8 cellular contexts compared by ENCODE assay signal in the genomic region with DNA sequence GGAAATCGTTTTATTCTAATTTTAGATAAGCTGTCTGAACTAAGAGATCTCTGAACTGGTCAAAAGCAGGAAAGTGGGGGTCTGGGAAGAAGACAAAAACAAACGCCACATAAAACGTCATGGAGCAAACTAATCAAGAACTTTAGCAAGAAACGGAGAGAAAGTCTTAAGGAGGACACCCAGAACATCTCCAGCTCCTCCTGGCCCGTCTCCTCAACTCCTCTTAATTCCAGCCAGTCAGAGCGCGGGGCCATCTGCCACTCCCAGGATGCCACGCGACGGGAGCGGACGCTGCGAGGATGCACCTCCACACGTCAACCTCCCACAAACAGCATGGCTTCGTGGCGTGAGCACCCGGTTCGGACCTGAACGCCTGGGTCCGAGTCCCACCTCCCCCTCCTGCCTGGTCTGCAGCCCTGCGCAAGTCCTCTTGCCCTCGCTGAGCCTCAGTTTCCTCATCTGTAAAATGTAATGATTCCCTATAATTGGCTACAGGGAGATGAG. TPM values are rescaled to one million over a fixed set of nuclear protein-coding genes. Genes with fewer than 3 reads are reported as not detected.
DNase-seq lines count a peak whose midpoint lies in the region; ATAC-seq and TF ChIP-seq lines count a peak whose summit lies in the region.

No MANE protein-coding gene starts in this region.

- peaks cover 23% of the 10 kb centered on the region for H3K27me3 Mint-ChIP-seq in activated CD4-positive, alpha-beta memory T cell treated with anti-CD3 and anti-CD28 coated beads for 36 hours

- no peak for TF ChIP-seq CTCF in lower leg skin (IDR thresholded peaks at IDR 0.05)

- H3K4me3 Mint-ChIP-seq in activated CD4-positive, alpha-beta memory T cell treated with anti-CD3 and anti-CD28 coated beads for 36 hours: peak overlapping the region; percentile 98

- peaks cover 12 to 13% of the 10 kb centered on the region in 2 donors for H3K27me3 ChIP-seq in duodenal mucosa (ENCODE audit: control insufficient read depth in 1 of 2, insufficient read depth in 2 of 2, low read length in 2 of 2)

- no peaks in the 10 kb centered on the region for H3K9me3 ChIP-seq in duodenal mucosa (ENCODE audit: control insufficient read depth in 1 of 2, low read length in 2 of 2)

- H3K27ac Mint-ChIP-seq in activated CD4-positive, alpha-beta memory T cell treated with anti-CD3 and anti-CD28 coated beads for 36 hours: peak overlapping the region; percentile 97

- H3K36me3 ChIP-seq in duodenal mucosa (ENCODE audit: control insufficient read depth in 1 of 2, insufficient read depth in 2 of 2, low read length in 2 of 2): no peaks in the 10 kb centered on the region

- DNase-seq in NCI-H774 (lab: John Stamatoyannopoulos, UW) (peak; percentile 0), lower leg skin (ENCODE audit: low spot score in 2 of 2) (peak; percentile 75 to 96)
- DNase-seq in activated CD4-positive, alpha-beta memory T cell treated with anti-CD3 and anti-CD28 coated beads for 36 hours: peak; percentile 91
- DNase-seq in stimulated activated CD4-positive, alpha-beta T cell treated with anti-CD3 and anti-CD28 coated beads, Interleukin-4, amount 100 ng/mL, for 48 hours (ENCODE audit: low read depth in 2 of 2): peak; percentile 79 to 82

- peaks cover 16 to 32% of the 10 kb centered on the region in 2 donors for H3K4me1 ChIP-seq in duodenal mucosa (ENCODE audit: control insufficient read depth in 1 of 2, insufficient read depth in 2 of 2, low read length in 2 of 2)

- H3K9me3 Mint-ChIP-seq in activated CD4-positive, alpha-beta memory T cell treated with anti-CD3 and anti-CD28 coated beads for 36 hours: no peaks in the 10 kb centered on the region

- H3K27ac ChIP-seq in duodenal mucosa (ENCODE audit: low read depth, low read length): peak overlapping the region; percentile 79

- CTCF ChIA-PET in activated CD4-positive, alpha-beta memory T cell treated with anti-CD3 and anti-CD28 coated beads for 36 hours (lab: Charles Lee): interaction anchor here (1.0 kb wide), 1 partner anchor 33 kb away, joined by 3 read pairs; no protein-coding TSS in a partner anchor

- POLR2A ChIA-PET in activated CD4-positive, alpha-beta memory T cell treated with anti-CD3 and anti-CD28 coated beads for 36 hours (lab: Charles Lee): interaction anchor here (0.6 to 1.1 kb wide), 6 partner anchors 41 to 164 kb away, joined by 3 to 7 read pairs (median 4); a partner anchor contains a TSS

- intact Hi-C loops in activated CD4-positive, alpha-beta memory T cell treated with anti-CD3 and anti-CD28 coated beads for 36 hours (cut with micrococcal nuclease): loop anchor here (1.0 to 5.0 kb wide), 8 partner anchors 35 to 190 kb away; a partner anchor contains a TSS
- intact Hi-C loops in lower leg skin (cut with DNase I; ENCODE audit: low total_unique reads): no loop called here

- peak overlapping the region; percentile 74 to 90 for H3K9ac ChIP-seq in duodenal mucosa (ENCODE audit: low read depth in 1 of 2, low read length in 2 of 2)

- WGBS in lower leg skin, 2 donors: 0 to 1% methylated on average over 22 of the region's 22 CpGs

- peaks cover 8% of the 10 kb centered on the region for H3K36me3 Mint-ChIP-seq in activated CD4-positive, alpha-beta memory T cell treated with anti-CD3 and anti-CD28 coated beads for 36 hours

- no peak for TF ChIP-seq POLR2A in lower leg skin (IDR thresholded peaks at IDR 0.05)

- H3K4me3 ChIP-seq in duodenal mucosa (ENCODE audit: low read depth in 1 of 2, low read length in 2 of 2): peak overlapping the region; percentile 98 to 99
- peak overlapping the region; percentile 96 for H3K4me3 ChIP-seq in lower leg skin (ENCODE audit: low read depth, poor library complexity, severe bottlenecking)

- ATAC-seq in GM18498 (IDR thresholded peaks at IDR 0.05; ENCODE audit: unreplicated experiment) (peak; percentile 28), HG03520 (IDR thresholded peaks at IDR 0.05; ENCODE audit: unreplicated experiment) (peak; percentile 27), HG03280 (IDR thresholded peaks at IDR 0.05; ENCODE audit: unreplicated experiment) (no peak)

- H3K4me1 Mint-ChIP-seq in activated CD4-positive, alpha-beta memory T cell treated with anti-CD3 and anti-CD28 coated beads for 36 hours (ENCODE audit: low read depth): peaks cover 33% of the 10 kb centered on the region

RNA-seq across cellular contexts. Expression of a gene that starts 0.6 kb away (rescaled TPM):
- 10 to 100 TPM; 84.7 to 86.8 TPM for total RNA-seq in activated CD4-positive, alpha-beta memory T cell treated with anti-CD3 and anti-CD28 coated beads for 36 hours
- 100 to 1,000 TPM; 103 to 142 (median 115) TPM for total RNA-seq in lower leg skin

RNA-seq across cellular contexts. Expression of a gene that starts 1.1 kb away (rescaled TPM):
- total RNA-seq in activated CD4-positive, alpha-beta memory T cell treated with anti-CD3 and anti-CD28 coated beads for 36 hours: 1 to 10 TPM; 1.6 to 2.6 TPM
- total RNA-seq in lower leg skin: 10 to 100 TPM; 42.7 to 60.6 (median 59.6) TPM

RNA-seq across cellular contexts. Expression of a gene that starts 51.6 kb away (rescaled TPM):
- 10 to 100 TPM; 42.5 to 43.6 TPM for total RNA-seq in activated CD4-positive, alpha-beta memory T cell treated with anti-CD3 and anti-CD28 coated beads for 36 hours
- total RNA-seq in lower leg skin: 10 to 100 TPM; 12.1 to 21.8 (median 16.1) TPM

RNA-seq across cellular contexts. Expression of a gene that starts 51.8 kb away (rescaled TPM):
- 10 to 100 TPM; 69.0 to 75.1 TPM for total RNA-seq in activated CD4-positive, alpha-beta memory T cell treated with anti-CD3 and anti-CD28 coated beads for 36 hours
- 10 to 100 TPM; 13.9 to 33.0 (median 26.2) TPM for total RNA-seq in lower leg skin

Comparison
In these comparisons a context has a peak if more than half of its experiments do, and no peak if none do; other contexts are left out.
1. DNase-seq: peak in every context shown above with its lines; median percentile 91 in activated CD4-positive, alpha-beta memory T cell treated with anti-CD3 and anti-CD28 coated beads for 36 hours; 86 in lower leg skin; 80 in stimulated activated CD4-positive, alpha-beta T cell treated with anti-CD3 and anti-CD28 coated beads, Interleukin-4, amount 100 ng/mL, for 48 hours; 0 in NCI-H774.
2. RNA of a gene that starts 1.1 kb away (total RNA-seq): 42.7 to 60.6 TPM in lower leg skin; 1.6 to 2.6 TPM in activated CD4-positive, alpha-beta memory T cell treated with anti-CD3 and anti-CD28 coated beads for 36 hours; every median in the first group is over 10 times any median in the second.